ENCODE assay signal across 13 cellular contexts in genomic region chrX:71698299-71699022, GRCh38. TPM values are rescaled to one million over a fixed set of nuclear protein-coding genes. Genes with fewer than 3 reads are reported as not detected.
"Had no signal": no experiment of that assay in that cellular context is flagged by ENCODE, and none has a peak within 500 bp of the region (broad histone marks: within the 10 kb centered on the region; RNA-seq: fewer than 3 reads in every experiment).

No MANE protein-coding gene starts in this region.

RNA-seq across cellular contexts. Expression of gene CXorf49, which starts 19.6 kb away (rescaled TPM):
- total RNA-seq: cerebellum, dorsolateral prefrontal cortex, endodermal cell, gastrocnemius medialis, heart right ventricle, left colon, liver, lung microvascular endothelial cell, mesothelial cell of epicardium, mucosa of descending colon, osteocyte, right atrium auricular region, spleen had no signal
- polyA plus RNA-seq: heart right ventricle, liver, spleen had no signal
